11 cellular contexts compared by ENCODE assay signal in genomic region chr1:23908453-23909341, GRCh38. TPM values are rescaled to one million over a fixed set of nuclear protein-coding genes. Genes with fewer than 3 reads are reported as not detected.
DNase-seq lines count a peak whose midpoint lies in the region; ATAC-seq lines count a peak whose summit lies in the region.
"Had no signal": no experiment of that assay in that cellular context is flagged by ENCODE, and none has a peak within 500 bp of the region (broad histone marks: within the 10 kb centered on the region; RNA-seq: fewer than 3 reads in every experiment).

No MANE protein-coding gene starts in this region.

- H3K9me3 ChIP-seq in aorta (ENCODE audit: control insufficient read depth, low read length): no peaks in the 10 kb centered on the region
- H3K9me3 ChIP-seq: esophagus squamous epithelium had no signal

- H3K4me1 Mint-ChIP-seq in stimulated activated effector memory CD8-positive, alpha-beta T cell treated with anti-CD3 and anti-CD28 coated beads, Interleukin-12 subunit alpha, Interleukin-12 subunit beta, amount 100 ng/mL, for 72 hours: peaks cover 74% of the 10 kb centered on the region

- in situ Hi-C loops in KBM-7 (cut with MboI; ENCODE audit: low pct_unique_long_range_greater_than_20kb, low sequenced_read_pairs): loop anchor here (25.0 kb wide), 1 partner anchor 96 kb away; the partner anchor contains the start of gene GALE

- no peaks in the 10 kb centered on the region for H3K4me1 ChIP-seq in aorta (ENCODE audit: control insufficient read depth in 1 of 2, insufficient read depth in 2 of 2, low read length in 2 of 2)

- DNase-seq in SIG-M5 treated with dmso at 0.1 percent for 504 hours (lab: John Stamatoyannopoulos, UW; ENCODE audit: unreplicated experiment) (peak; percentile 89), SIG-M5 (lab: John Stamatoyannopoulos, UW) (no peak), KBM-7 (peak; percentile 91), aorta (no peak), NCI-H2029 (lab: John Stamatoyannopoulos, UW) (no peak), 8988T (no peak)
- peak; percentile 21 for DNase-seq in activated T-cell treated with anti-CD3 and anti-CD28 coated beads, Interleukin-2, amount 50 U/mL, for 1 hour
- no peak for DNase-seq in stimulated activated effector memory CD8-positive, alpha-beta T cell treated with anti-CD3 and anti-CD28 coated beads, Interleukin-12 subunit alpha, Interleukin-12 subunit beta, amount 100 ng/mL, for 72 hours (ENCODE audit: low spot score in 2 of 2)
- DNase-seq: esophagus squamous epithelium, NCI-H146 had no signal

- peak overlapping the region; percentile 54 for H3K4me3 Mint-ChIP-seq in stimulated activated effector memory CD8-positive, alpha-beta T cell treated with anti-CD3 and anti-CD28 coated beads, Interleukin-12 subunit alpha, Interleukin-12 subunit beta, amount 100 ng/mL, for 72 hours

- H3K27me3 ChIP-seq in aorta (ENCODE audit: control insufficient read depth in 1 of 2, insufficient read depth in 2 of 2, low read length in 1 of 2): no peaks in the 10 kb centered on the region

- H3K4me3 ChIP-seq in aorta (ENCODE audit: low read length in 2 of 2): no peak overlapping the region
- H3K4me3 ChIP-seq: esophagus squamous epithelium had no signal

- H3K27ac Mint-ChIP-seq in stimulated activated effector memory CD8-positive, alpha-beta T cell treated with anti-CD3 and anti-CD28 coated beads, Interleukin-12 subunit alpha, Interleukin-12 subunit beta, amount 100 ng/mL, for 72 hours: peak overlapping the region; percentile 56

- peaks cover 16% of the 10 kb centered on the region for H3K36me3 Mint-ChIP-seq in stimulated activated effector memory CD8-positive, alpha-beta T cell treated with anti-CD3 and anti-CD28 coated beads, Interleukin-12 subunit alpha, Interleukin-12 subunit beta, amount 100 ng/mL, for 72 hours

- H3K36me3 ChIP-seq in aorta (ENCODE audit: control insufficient read depth in 1 of 2, insufficient read depth in 2 of 2, low read length in 1 of 2): no peaks in the 10 kb centered on the region
- H3K36me3 ChIP-seq: esophagus squamous epithelium had no signal

- no peak overlapping the region for H3K27ac ChIP-seq in aorta (ENCODE audit: low read depth in 1 of 2, low read length in 2 of 2)
- H3K27ac ChIP-seq: esophagus squamous epithelium had no signal

- no peaks in the 10 kb centered on the region for H3K9me3 Mint-ChIP-seq in stimulated activated effector memory CD8-positive, alpha-beta T cell treated with anti-CD3 and anti-CD28 coated beads, Interleukin-12 subunit alpha, Interleukin-12 subunit beta, amount 100 ng/mL, for 72 hours

- WGBS in aorta, 2 donors: 63 to 67% methylated on average over 8 to 9 of the region's 9 CpGs

- ATAC-seq in stimulated activated effector memory CD8-positive, alpha-beta T cell treated with anti-CD3 and anti-CD28 coated beads, Interleukin-12 subunit alpha, Interleukin-12 subunit beta, amount 100 ng/mL, for 72 hours: no peak
- no peak for ATAC-seq in aorta (ENCODE audit: low FRiP score)

- intact Hi-C loops in aorta (cut with DNase I): no loop called here

RNA-seq across cellular contexts. Expression of gene CNR2, which starts 4.5 kb away (rescaled TPM):
- under 1 TPM; 0.06 to 0.15 TPM for total RNA-seq in aorta
- under 1 TPM; 0.08 to 0.13 TPM for polyA plus RNA-seq in aorta
- total RNA-seq: A172 had no signal

RNA-seq across cellular contexts. Expression of gene FUCA1, which starts 40.6 kb away (rescaled TPM):
- total RNA-seq in aorta: 10 to 100 TPM; 26.0 to 35.4 TPM
- 10 to 100 TPM; 31.2 to 36.6 TPM for polyA plus RNA-seq in aorta

RNA-seq across cellular contexts. Expression of gene PNRC2, which starts 50.9 kb away (rescaled TPM):
- 10 to 100 TPM; 93.5 to 94.7 TPM for total RNA-seq in aorta
- 100 to 1,000 TPM in 1 of 2 donors, 10 to 100 TPM in 1; 75.3 to 141 TPM for polyA plus RNA-seq in aorta

Comparison
In these comparisons a context has a peak if more than half of its experiments do, and no peak if none do; other contexts are left out.
1. DNase-seq: peak in SIG-M5 treated with dmso at 0.1 percent for 504 hours (single experiment), KBM-7 (single experiment) and activated T-cell treated with anti-CD3 and anti-CD28 coated beads, Interleukin-2, amount 50 U/mL, for 1 hour (single experiment); none in SIG-M5 (single experiment), stimulated activated effector memory CD8-positive, alpha-beta T cell treated with anti-CD3 and anti-CD28 coated beads, Interleukin-12 subunit alpha, Interleukin-12 subunit beta, amount 100 ng/mL, for 72 hours (0 of 2), aorta (0 of 2), NCI-H2029 (single experiment) and 8988T (single experiment).